Comparison of ENCODE assay signal across 34 cellular contexts in the genomic region with DNA sequence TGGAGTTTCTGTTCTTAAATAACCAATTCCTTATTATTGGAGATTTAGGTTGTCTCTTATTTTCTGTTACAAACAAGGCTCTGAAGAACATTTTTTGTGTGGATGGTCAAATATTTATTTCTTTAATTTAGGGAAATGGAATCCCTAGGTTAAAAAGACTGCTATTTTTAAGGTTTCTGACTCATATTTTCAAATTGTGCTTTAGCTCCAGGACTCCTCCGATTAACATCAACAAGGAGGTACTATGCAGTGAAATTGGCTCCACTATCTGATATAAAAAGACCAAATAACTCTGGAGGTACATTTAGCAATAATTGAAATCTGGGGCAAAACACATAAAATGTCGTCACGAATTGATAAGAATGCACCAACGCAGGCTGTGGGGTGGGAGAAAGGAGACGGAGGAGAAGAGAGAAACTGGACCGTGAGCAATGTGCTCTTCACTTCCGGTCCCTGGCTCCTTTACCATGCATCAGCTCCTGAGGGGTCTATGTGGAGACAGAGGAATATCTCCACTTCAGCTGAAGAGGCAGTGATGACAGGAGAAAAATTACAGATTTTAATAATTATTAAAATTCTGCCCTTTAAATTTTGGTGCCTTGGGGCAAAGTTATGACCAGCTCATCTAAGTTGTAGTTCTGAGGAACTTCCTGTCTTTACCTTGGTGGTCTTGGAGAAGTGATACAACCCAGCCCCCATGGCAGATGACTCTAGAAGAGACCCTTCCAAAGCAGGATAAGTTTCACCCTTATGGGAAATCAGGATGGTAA.
"Had no signal": no experiment of that assay in that cellular context is flagged by ENCODE, and none has a peak within 500 bp of the region (broad histone marks: within the 10 kb centered on the region; RNA-seq: fewer than 3 reads in every experiment).

No MANE protein-coding gene starts in this region.

- H3K9me3 Mint-ChIP-seq: activated B cell treated with CpG ODN at 0.5 μM for 24 hours; activated CD8-positive, alpha-beta T cell treated with anti-CD3 and anti-CD28 coated beads for 36 hours; activated naive CD8-positive, alpha-beta T cell treated with anti-CD3 and anti-CD28 coated beads, Interleukin-2, amount 50 U/mL, for 24 hours; activated T-cell treated with anti-CD3 and anti-CD28 coated beads, Interleukin-2, amount 50 U/mL, for 4 hours; activated T-helper 17 cell treated with anti-CD3 and anti-CD28 coated beads, Interleukin-2, amount 50 U/mL, for 72 hours; T-helper 2 cell treated with Interferon-gamma antibody and Interleukin-4, amounts not matched to agents 5 μg/mL and 100 μg/mL, for 36 hours had no signal

- H3K27ac Mint-ChIP-seq: activated B cell treated with CpG ODN at 0.5 μM for 24 hours; activated T-helper 17 cell treated with anti-CD3 and anti-CD28 coated beads, Interleukin-2, amount 50 U/mL, for 72 hours; endodermal cell; T-helper 17 cell; T-helper 2 cell treated with Interferon-gamma antibody and Interleukin-4, amounts not matched to agents 5 μg/mL and 100 μg/mL, for 36 hours had no signal

- H3K4me3 Mint-ChIP-seq: activated B cell treated with CpG ODN at 0.5 μM for 24 hours; activated CD8-positive, alpha-beta T cell treated with anti-CD3 and anti-CD28 coated beads for 36 hours; activated naive CD8-positive, alpha-beta T cell treated with anti-CD3 and anti-CD28 coated beads, Interleukin-2, amount 50 U/mL, for 24 hours; activated T-cell treated with anti-CD3 and anti-CD28 coated beads, Interleukin-2, amount 50 U/mL, for 4 hours; activated T-helper 17 cell treated with anti-CD3 and anti-CD28 coated beads, Interleukin-2, amount 50 U/mL, for 72 hours; endodermal cell; T-helper 17 cell; T-helper 2 cell treated with Interferon-gamma antibody and Interleukin-4, amounts not matched to agents 5 μg/mL and 100 μg/mL, for 36 hours had no signal

- H3K27ac ChIP-seq: adrenal gland, body of pancreas, dorsolateral prefrontal cortex, gastrocnemius medialis, WERI-Rb-1 had no signal

- H3K27me3 Mint-ChIP-seq: activated B cell treated with CpG ODN at 0.5 μM for 24 hours; activated CD8-positive, alpha-beta T cell treated with anti-CD3 and anti-CD28 coated beads for 36 hours; activated naive CD8-positive, alpha-beta T cell treated with anti-CD3 and anti-CD28 coated beads, Interleukin-2, amount 50 U/mL, for 24 hours; activated T-helper 17 cell treated with anti-CD3 and anti-CD28 coated beads, Interleukin-2, amount 50 U/mL, for 72 hours; T-helper 17 cell had no signal

- ATAC-seq: activated CD4-positive, CD25-positive, alpha-beta regulatory T cell treated with anti-CD3 and anti-CD28 coated beads, Interleukin-2, amount 50 U/mL, for 24 hours; activated CD8-positive, alpha-beta T cell treated with anti-CD3 and anti-CD28 coated beads for 36 hours; activated naive CD8-positive, alpha-beta T cell treated with anti-CD3 and anti-CD28 coated beads, Interleukin-2, amount 50 U/mL, for 24 hours; activated T-cell treated with anti-CD3 and anti-CD28 coated beads, Interleukin-2, amount 50 U/mL, for 4 hours; activated T-helper 17 cell treated with anti-CD3 and anti-CD28 coated beads, Interleukin-2, amount 50 U/mL, for 72 hours; body of pancreas; esophagus mucosa; gastrocnemius medialis; heart left ventricle; T-helper 17 cell had no signal

- DNase-seq: activated B cell treated with CpG ODN at 0.5 μM for 24 hours; activated CD4-positive, alpha-beta T cell treated with anti-CD3 and anti-CD28 coated beads for 48 hours; activated CD4-positive, alpha-beta T cell treated with anti-CD3 and anti-CD28 coated beads, Interleukin-2, amount 50 U/mL, for 1 hour; activated CD4-positive, alpha-beta T cell treated with anti-CD3 and anti-CD28 coated beads, Interleukin-2, amount 50 U/mL, for 48 hours; activated CD8-positive, alpha-beta memory T cell treated with anti-CD3 and anti-CD28 coated beads for 24 hours; activated CD8-positive, alpha-beta T cell treated with anti-CD3 and anti-CD28 coated beads for 36 hours; activated effector memory CD4-positive, alpha-beta T cell treated with Interleukin-2 at 50 U/mL for 16 hours; activated gamma-delta T cell treated with Interleukin-2 at 50 U/mL for 16 hours; activated naive CD4-positive, alpha-beta T cell treated with anti-CD3 and anti-CD28 coated beads, Interleukin-2, amount 50 U/mL, for 16 hours; activated naive CD4-positive, alpha-beta T cell treated with Interleukin-2 at 50 U/mL for 16 hours; activated naive CD8-positive, alpha-beta T cell treated with anti-CD3 and anti-CD28 coated beads, Interleukin-2, amount 50 U/mL, for 24 hours; activated T-cell treated with anti-CD3 and anti-CD28 coated beads, Interleukin-2, amount 50 U/mL, for 4 hours; adrenal gland; amygdala; aorta; body of pancreas; caudate nucleus; dorsolateral prefrontal cortex; effector memory CD4-positive, alpha-beta T cell; endodermal cell; foreskin fibroblast; gastrocnemius medialis; glutamatergic neuron; heart left ventricle; SW 1271; T-helper 1 cell; T-helper 17 cell; T1000; WERI-Rb-1 had no signal

- FAIRE-seq: colon had no signal

- H3K36me3 ChIP-seq: adrenal gland, gastrocnemius medialis, heart left ventricle, WERI-Rb-1 had no signal

- H3K9me3 ChIP-seq: adrenal gland, body of pancreas, gastrocnemius medialis, heart left ventricle had no signal

- H3K4me1 ChIP-seq: adrenal gland, body of pancreas, gastrocnemius medialis had no signal

- H3K4me1 Mint-ChIP-seq: activated T-helper 17 cell treated with anti-CD3 and anti-CD28 coated beads, Interleukin-2, amount 50 U/mL, for 72 hours; endodermal cell; T-helper 17 cell had no signal

- H3K4me3 ChIP-seq: adrenal gland, body of pancreas, dorsolateral prefrontal cortex, gastrocnemius medialis, heart left ventricle had no signal

- H3K27me3 ChIP-seq: adrenal gland, body of pancreas, dorsolateral prefrontal cortex, gastrocnemius medialis, heart left ventricle had no signal
